In the genomic region with DNA sequence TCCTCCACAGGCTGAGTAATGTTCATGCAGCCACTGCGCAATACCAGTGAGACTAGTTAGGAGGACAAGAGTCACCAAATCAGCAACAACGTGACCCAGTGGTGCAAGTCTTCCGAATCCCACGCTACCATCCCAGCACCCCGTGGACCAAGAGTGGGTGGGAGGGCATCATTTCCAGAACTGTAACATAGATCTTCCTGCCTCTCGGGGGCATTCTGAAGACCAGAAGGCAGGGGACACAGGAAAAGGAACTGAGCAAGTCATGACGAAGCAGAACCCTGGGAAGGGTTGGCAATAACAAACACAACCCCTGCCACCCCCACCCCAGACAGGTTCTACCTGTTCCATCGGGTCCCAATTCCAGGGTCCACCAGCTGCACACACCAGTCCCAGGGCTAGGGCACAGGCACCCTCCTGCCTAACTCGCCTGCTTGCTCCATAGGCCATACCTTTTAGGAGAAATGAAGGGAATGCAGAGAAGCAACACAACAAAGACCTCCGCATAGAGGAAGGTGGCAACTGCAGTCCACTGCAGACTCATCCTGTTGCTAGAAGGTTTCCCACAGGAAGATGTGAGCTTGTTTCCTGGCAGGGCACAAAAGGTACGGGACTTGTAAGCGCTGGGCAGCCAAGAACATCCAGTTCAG, we compare ENCODE assay signal across 8 cellular contexts. TPM values are rescaled to one million over a fixed set of nuclear protein-coding genes. Genes with fewer than 3 reads are reported as not detected.
A peak's percentile ranks its signal among the peaks of the same experiment; 100 is the strongest.
DNase-seq lines count a peak whose midpoint lies in the region; ATAC-seq and TF ChIP-seq lines count a peak whose summit lies in the region.

No MANE protein-coding gene starts in this region.

- peaks cover 32% of the 10 kb centered on the region for H3K4me1 Mint-ChIP-seq in CD4-positive, alpha-beta T cell (ENCODE audit: low read depth)
- peaks cover 10 to 19% of the 10 kb centered on the region in 2 donors for H3K4me1 Mint-ChIP-seq in natural killer cell treated with Interleukin-12 subunit alpha and Interleukin-12 subunit beta and Interleukin-15 and Interleukin-18, amount 100 ng/mL, for 72 hours (ENCODE audit: low read depth in 2 of 2)

- peak overlapping the region; percentile 73 for H3K4me3 ChIP-seq in MG63
- peak overlapping the region; percentile 86 for H3K4me3 ChIP-seq in coronary artery

- H3K36me3 Mint-ChIP-seq in CD4-positive, alpha-beta T cell (ENCODE audit: low read depth): peaks cover 32% of the 10 kb centered on the region
- no peaks in the 10 kb centered on the region for H3K36me3 Mint-ChIP-seq in natural killer cell treated with Interleukin-12 subunit alpha and Interleukin-12 subunit beta and Interleukin-15 and Interleukin-18, amount 100 ng/mL, for 72 hours

- in situ Hi-C loops in G401 (cut with HindIII; ENCODE audit: low sequenced_read_pairs): no loop called here

- DNase-seq in CD4-positive, alpha-beta T cell: no peak
- no peak for DNase-seq in MG63
- no peak for DNase-seq in coronary artery (ENCODE audit: low spot score)
- no peak for DNase-seq in natural killer cell treated with Interleukin-12 subunit alpha and Interleukin-12 subunit beta and Interleukin-15 and Interleukin-18, amount 100 ng/mL, for 72 hours (ENCODE audit: low spot score)
- no peak for DNase-seq in NCI-H128 (lab: John Stamatoyannopoulos, UW; ENCODE audit: unreplicated experiment)
- no peak for DNase-seq in G401 (ENCODE audit: low spot score)
- DNase-seq in NCI-H510A (lab: John Stamatoyannopoulos, UW): no peak
- no peak for DNase-seq in AG20443 (ENCODE audit: low spot score)

- ATAC-seq in CD4-positive, alpha-beta T cell (ENCODE audit: poor library complexity): no peak
- ATAC-seq in natural killer cell treated with Interleukin-12 subunit alpha and Interleukin-12 subunit beta and Interleukin-15 and Interleukin-18, amount 100 ng/mL, for 72 hours: no peak

- no peaks in the 10 kb centered on the region for H3K27me3 ChIP-seq in CD4-positive, alpha-beta T cell (ENCODE audit: control insufficient read depth, insufficient read depth, low read length)
- no peaks in the 10 kb centered on the region for H3K27me3 ChIP-seq in MG63

- peak overlapping the region; percentile 39 for H3K27ac ChIP-seq in CD4-positive, alpha-beta T cell (ENCODE audit: low read depth, low read length)
- H3K27ac ChIP-seq in coronary artery: peak overlapping the region; percentile 80 to 95

- no peaks in the 10 kb centered on the region for H3K9me3 ChIP-seq in CD4-positive, alpha-beta T cell (ENCODE audit: control insufficient read depth, low read length)
- H3K9me3 ChIP-seq in MG63: no peaks in the 10 kb centered on the region

- CTCF ChIA-PET in CD4-positive, alpha-beta T cell (lab: Charles Lee): no interaction called here

- no peak for TF ChIP-seq CTCF in CD4-positive, alpha-beta T cell (IDR thresholded peaks at IDR 0.05)
- TF ChIP-seq CTCF in coronary artery (IDR thresholded peaks at IDR 0.05): no peak

- peak overlapping the region; percentile 84 for H3K27ac Mint-ChIP-seq in CD4-positive, alpha-beta T cell
- H3K27ac Mint-ChIP-seq in natural killer cell treated with Interleukin-12 subunit alpha and Interleukin-12 subunit beta and Interleukin-15 and Interleukin-18, amount 100 ng/mL, for 72 hours: peak overlapping the region; percentile 53 to 67

- peaks cover 21% of the 10 kb centered on the region for H3K36me3 ChIP-seq in MG63

- intact Hi-C loops in CD4-positive, alpha-beta T cell (cut with DNase I, micrococcal nuclease): loop anchor here in 1 of 2 experiments (5.0 kb wide), 1 partner anchor 121 kb away; no protein-coding TSS in a partner anchor

- H3K9me3 Mint-ChIP-seq in CD4-positive, alpha-beta T cell: no peaks in the 10 kb centered on the region
- H3K9me3 Mint-ChIP-seq in natural killer cell treated with Interleukin-12 subunit alpha and Interleukin-12 subunit beta and Interleukin-15 and Interleukin-18, amount 100 ng/mL, for 72 hours: no peaks in the 10 kb centered on the region

- no peaks in the 10 kb centered on the region for H3K27me3 Mint-ChIP-seq in CD4-positive, alpha-beta T cell
- no peaks in the 10 kb centered on the region for H3K27me3 Mint-ChIP-seq in natural killer cell treated with Interleukin-12 subunit alpha and Interleukin-12 subunit beta and Interleukin-15 and Interleukin-18, amount 100 ng/mL, for 72 hours

- POLR2A ChIA-PET in CD4-positive, alpha-beta T cell (lab: Charles Lee): no interaction called here

- H3K4me3 Mint-ChIP-seq in CD4-positive, alpha-beta T cell: peak overlapping the region; percentile 91
- peak overlapping the region; percentile 84 for H3K4me3 Mint-ChIP-seq in natural killer cell treated with Interleukin-12 subunit alpha and Interleukin-12 subunit beta and Interleukin-15 and Interleukin-18, amount 100 ng/mL, for 72 hours

RNA-seq across cellular contexts. Expression of a gene that starts 1.4 kb away (rescaled TPM):
- total RNA-seq in CD4-positive, alpha-beta T cell: 10 to 100 TPM; 42.1 to 43.1 TPM
- 311 and 346 TPM in 2 replicates for total RNA-seq in MG63 (2014; rRNA removed; shearing (Covaris generic); ENCODE audit: low replicate concordance)
- total RNA-seq in natural killer cell treated with Interleukin-12 subunit alpha and Interleukin-12 subunit beta and Interleukin-15 and Interleukin-18, amount 100 ng/mL, for 72 hours: 100 to 1,000 TPM; 156 to 159 TPM
- total RNA-seq in G401 (2014; rRNA removed; shearing (Covaris generic)): 132 and 202 TPM in 2 replicates

RNA-seq across cellular contexts. Expression of a gene that starts 1.8 kb away (rescaled TPM):
- total RNA-seq in CD4-positive, alpha-beta T cell: 1 to 10 TPM; 8.6 to 9.2 TPM
- 24.3 and 28.8 TPM in 2 replicates for total RNA-seq in MG63 (2014; rRNA removed; shearing (Covaris generic); ENCODE audit: low replicate concordance)
- 10 to 100 TPM in 1 of 2 donors, 1 to 10 TPM in 1; 7.4 to 12.2 TPM for total RNA-seq in natural killer cell treated with Interleukin-12 subunit alpha and Interleukin-12 subunit beta and Interleukin-15 and Interleukin-18, amount 100 ng/mL, for 72 hours
- 5.3 and 6.8 TPM in 2 replicates for total RNA-seq in G401 (2014; rRNA removed; shearing (Covaris generic))

RNA-seq across cellular contexts. Expression of a gene that starts 35.1 kb away (rescaled TPM):
- under 1 TPM; 0.42 to 0.71 TPM for total RNA-seq in CD4-positive, alpha-beta T cell
- 12.8 and 24.8 TPM in 2 replicates for total RNA-seq in MG63 (2014; rRNA removed; shearing (Covaris generic); ENCODE audit: low replicate concordance)
- 1 to 10 TPM; 2.3 to 4.1 TPM for total RNA-seq in natural killer cell treated with Interleukin-12 subunit alpha and Interleukin-12 subunit beta and Interleukin-15 and Interleukin-18, amount 100 ng/mL, for 72 hours
- 13.1 and 14.5 TPM in 2 replicates for total RNA-seq in G401 (2014; rRNA removed; shearing (Covaris generic))

RNA-seq across cellular contexts. Expression of a gene that starts 41.2 kb away (rescaled TPM):
- total RNA-seq in CD4-positive, alpha-beta T cell: not detected
- 7.5 and 7.6 TPM in 2 replicates for total RNA-seq in MG63 (2014; rRNA removed; shearing (Covaris generic); ENCODE audit: low replicate concordance)
- 1 to 10 TPM in 1 of 2 donors, under 1 TPM in 1; 0.48 to 2.4 TPM for total RNA-seq in natural killer cell treated with Interleukin-12 subunit alpha and Interleukin-12 subunit beta and Interleukin-15 and Interleukin-18, amount 100 ng/mL, for 72 hours
- 1.5 TPM in 1 of 2 replicates, not detected in the other for total RNA-seq in G401 (2014; rRNA removed; shearing (Covaris generic))

RNA-seq across cellular contexts. Expression of a gene that starts 49.2 kb away (rescaled TPM):
- total RNA-seq in CD4-positive, alpha-beta T cell: 1 to 10 TPM in 1 of 2 experiments, under 1 TPM in 1; 0.70 to 1.0 TPM
- total RNA-seq in MG63 (2014; rRNA removed; shearing (Covaris generic); ENCODE audit: low replicate concordance): 0.43 TPM in 1 of 2 replicates, not detected in the other
- not detected for total RNA-seq in natural killer cell treated with Interleukin-12 subunit alpha and Interleukin-12 subunit beta and Interleukin-15 and Interleukin-18, amount 100 ng/mL, for 72 hours
- total RNA-seq in G401 (2014; rRNA removed; shearing (Covaris generic)): 0.74 TPM in 1 of 2 replicates, not detected in the other
